ENCODE assay signal across 13 cellular contexts in genomic region chr2:109494351-109494750, GRCh38.
"Had no signal": no experiment of that assay in that cellular context is flagged by ENCODE, and none has a peak within 500 bp of the region (broad histone marks: within the 10 kb centered on the region; RNA-seq: fewer than 3 reads in every experiment).

No MANE protein-coding gene starts in this region.

- H3K36me3 ChIP-seq: right lobe of liver had no signal

- H3K27ac ChIP-seq: right lobe of liver had no signal

- ATAC-seq: activated CD8-positive, alpha-beta T cell treated with anti-CD3 and anti-CD28 coated beads for 36 hours; activated naive CD8-positive, alpha-beta T cell treated with anti-CD3 and anti-CD28 coated beads, Interleukin-2, amount 50 U/mL, for 24 hours; stimulated activated memory B cell treated with anti-CD40 and anti-IgM and Interleukin-4, amounts not matched to agents 10 μg/mL and 1 μg/mL and 100 μg/mL, for 72 hours; stimulated activated naive CD8-positive, alpha-beta T cell treated with anti-CD3 and anti-CD28 coated beads, Interleukin-15, amount 100 ng/mL, for 72 hours had no signal

- DNase-seq: activated B cell treated with CpG ODN at 0.5 μM for 24 hours; activated CD4-positive, alpha-beta T cell treated with anti-CD3 and anti-CD28 coated beads, Interleukin-2, amount 50 U/mL, for 1 hour; activated CD8-positive, alpha-beta T cell treated with anti-CD3 and anti-CD28 coated beads for 36 hours; activated naive CD8-positive, alpha-beta T cell treated with anti-CD3 and anti-CD28 coated beads, Interleukin-2, amount 50 U/mL, for 24 hours; activated T-cell treated with anti-CD3 and anti-CD28 coated beads, Interleukin-2, amount 50 U/mL, for 48 hours; foreskin fibroblast; right lobe of liver; stimulated activated CD4-positive, alpha-beta T cell treated with anti-CD3 and anti-CD28 coated beads, Interleukin-4, amount 100 ng/mL, for 24 hours; stimulated activated naive CD8-positive, alpha-beta T cell treated with anti-CD3 and anti-CD28 coated beads, Interleukin-15, amount 100 ng/mL, for 72 hours; T-helper 1 cell had no signal

- H3K27me3 ChIP-seq: right lobe of liver, tibial artery had no signal

- H3K4me1 ChIP-seq: right lobe of liver had no signal

- H3K4me3 ChIP-seq: right lobe of liver, skin epidermis, tibial artery had no signal

- H3K9me3 ChIP-seq: right lobe of liver, tibial artery had no signal
